16 cellular contexts compared by ENCODE assay signal in genomic region chr14:96722751-96723150, GRCh38.
A peak's percentile ranks its signal among the peaks of the same experiment; 100 is the strongest.
DNase-seq lines count a peak whose midpoint lies in the region; ATAC-seq and TF ChIP-seq lines count a peak whose summit lies in the region.
"Had no signal": no experiment of that assay in that cellular context is flagged by ENCODE, and none has a peak within 500 bp of the region (broad histone marks: within the 10 kb centered on the region; RNA-seq: fewer than 3 reads in every experiment).

No MANE protein-coding gene starts in this region.

- H3K9me3 ChIP-seq in neuronal stem cell (replicated peaks in 1 of 2; ENCODE audit: control insufficient read depth in 2 of 2, insufficient read depth in 1 of 2, low read depth in 1 of 2, low read length in 2 of 2) = no peaks in the 10 kb centered on the region
- H3K9me3 ChIP-seq in testis = no peaks in the 10 kb centered on the region
- H3K9me3 ChIP-seq: BE2C, HAP-1 had no signal

- H3K36me3 Mint-ChIP-seq in WTC11 = 0 out of 2 replicates have a peak, but pooled peaks cover 2% of the 10 kb centered on the region
- H3K36me3 Mint-ChIP-seq: CD4-positive, CD25-positive, alpha-beta regulatory T cell had no signal

- no peak overlapping the region for H4K8ac ChIP-seq in neuronal stem cell (ENCODE audit: low read depth, low read length)

- H3K27ac Mint-ChIP-seq in WTC11 = no peak overlapping the region
- H3K27ac Mint-ChIP-seq: CD4-positive, CD25-positive, alpha-beta regulatory T cell had no signal

- H3K27me3 Mint-ChIP-seq in WTC11 (ENCODE audit: low read depth) = peaks cover 96% of the 10 kb centered on the region

- H3K4me3 ChIP-seq in neuronal stem cell (ENCODE audit: low read length in 2 of 2) (no peak overlapping the region), testis (no peak overlapping the region)
- H3K4me3 ChIP-seq: HAP-1 had no signal

- no peak for TF ChIP-seq CTCF in WTC11 (IDR thresholded peaks at IDR 0.05)
- no peak for TF ChIP-seq CTCF in testis (IDR thresholded peaks at IDR 0.05)

- no peaks in the 10 kb centered on the region for H3K27me3 ChIP-seq in neuronal stem cell (ENCODE audit: control insufficient read depth in 3 of 3, insufficient read depth in 3 of 3, low read depth in 1 of 3, low read length in 3 of 3)
- H3K27me3 ChIP-seq in testis = no peaks in the 10 kb centered on the region
- H3K27me3 ChIP-seq: BE2C had no signal

- H2BK12ac ChIP-seq in neuronal stem cell (ENCODE audit: low read length) = no peak overlapping the region

- no CpG with 5 or more reads among the region's 7 CpGs for WGBS in neuronal stem cell (ENCODE audit: extremely low coverage in 2 of 2, insufficient read length in 2 of 2, insufficient replicate concordance in 1 of 2), 2 donors
- 74 to 78% methylated on average over 7 of the region's 7 CpGs for WGBS in testis, 2 donors

- peaks cover 12% of the 10 kb centered on the region for H3K4me1 Mint-ChIP-seq in WTC11
- H3K4me1 Mint-ChIP-seq: CD4-positive, CD25-positive, alpha-beta regulatory T cell had no signal

- H3K9ac ChIP-seq in neuronal stem cell (ENCODE audit: low read depth, low read length, poor library complexity) = no peak overlapping the region

- TF ChIP-seq POLR2A in testis (IDR thresholded peaks at IDR 0.05) = no peak

- H3K18ac ChIP-seq in neuronal stem cell (ENCODE audit: low read length) = no peak overlapping the region

- H2AK5ac ChIP-seq in neuronal stem cell (ENCODE audit: low read depth, low read length) = no peak overlapping the region

- peak overlapping the region; percentile 17 for H2BK5ac ChIP-seq in neuronal stem cell (ENCODE audit: low read length)

- no peaks in the 10 kb centered on the region for H3K79me1 ChIP-seq in neuronal stem cell (ENCODE audit: low read depth, low read length)

- H3K27ac ChIP-seq in neuronal stem cell (replicated peaks; ENCODE audit: low read length) (no peak overlapping the region), testis (no peak overlapping the region)

- H3K14ac ChIP-seq in neuronal stem cell (ENCODE audit: low read length) = no peak overlapping the region

- H4K91ac ChIP-seq in neuronal stem cell (ENCODE audit: low read depth, low read length, poor library complexity) = no peak overlapping the region

- POLR2A ChIA-PET in WTC11 (lab: Charles Lee) = no interaction called here

- H3K4ac ChIP-seq in neuronal stem cell (ENCODE audit: low read length) = no peak overlapping the region

- no peak overlapping the region for H3K4me3 Mint-ChIP-seq in WTC11
- H3K4me3 Mint-ChIP-seq: CD4-positive, CD25-positive, alpha-beta regulatory T cell had no signal

- no peaks in the 10 kb centered on the region for H3K4me1 ChIP-seq in neuronal stem cell (ENCODE audit: control insufficient read depth in 2 of 2, insufficient read depth in 1 of 2, low read depth in 1 of 2, low read length in 2 of 2)
- H3K4me1 ChIP-seq in testis = no peaks in the 10 kb centered on the region
- H3K4me1 ChIP-seq: BE2C had no signal

- no peak overlapping the region for H2BK15ac ChIP-seq in neuronal stem cell (ENCODE audit: low read length)

- CTCF ChIA-PET in WTC11 (lab: Charles Lee) = interaction anchor here (0.8 to 1.8 kb wide), 3 partner anchors 17 to 138 kb away, joined by 3 to 8 read pairs (median 7); no protein-coding TSS in a partner anchor

- peaks cover 14% of the 10 kb centered on the region for H3K9me3 Mint-ChIP-seq in WTC11
- H3K9me3 Mint-ChIP-seq: CD4-positive, CD25-positive, alpha-beta regulatory T cell had no signal

- no peak overlapping the region for H2AFZ ChIP-seq in neuronal stem cell (ENCODE audit: low read length)

- no peak overlapping the region for H2BK120ac ChIP-seq in neuronal stem cell (ENCODE audit: low read depth, low read length)

- DNase-seq in WTC11 (ENCODE audit: low spot score) = no peak
- DNase-seq in left kidney (ENCODE audit: low read depth, low spot score) = peak; percentile 90
- no peak for DNase-seq in neuronal stem cell (ENCODE audit: low spot score)
- no peak for DNase-seq in stimulated activated naive CD8-positive, alpha-beta T cell treated with anti-CD3 and anti-CD28 coated beads, Interleukin-15, Interleukin-2, amounts not matched to agents 100 U/mL and 50 U/mL, for 24 hours
- no peak for DNase-seq in COLO829 (ENCODE audit: low spot score)
- no peak for DNase-seq in testis
- DNase-seq: ACHN; BE2C; C1 segment of cervical spinal cord; CD4-positive, CD25-positive, alpha-beta regulatory T cell; DMS153; DMS79; GF-D8; GOT3 had no signal

- H3K36me3 ChIP-seq in neuronal stem cell (replicated peaks in 1 of 2; ENCODE audit: control insufficient read depth in 2 of 2, insufficient read depth in 2 of 2, low read length in 2 of 2) = no peaks in the 10 kb centered on the region
- H3K36me3 ChIP-seq in testis (ENCODE audit: low read depth, missing control alignments) = no peaks in the 10 kb centered on the region
- H3K36me3 ChIP-seq: BE2C, HAP-1 had no signal

- intact Hi-C loops in testis (cut with DNase I; ENCODE audit: low total_unique reads) = no loop called here

- peak; percentile 28; the same call in 1 of the 2 replicates for ATAC-seq in WTC11
- no peak for ATAC-seq in stimulated activated naive CD8-positive, alpha-beta T cell treated with anti-CD3 and anti-CD28 coated beads, Interleukin-15, Interleukin-2, amounts not matched to agents 100 U/mL and 50 U/mL, for 24 hours
- no peak for ATAC-seq in HG02870 (IDR thresholded peaks at IDR 0.05; ENCODE audit: unreplicated experiment)

- H3K23ac ChIP-seq in neuronal stem cell (ENCODE audit: low read depth, low read length, poor library complexity) = no peak overlapping the region

- no peak overlapping the region for H3K4me2 ChIP-seq in neuronal stem cell (ENCODE audit: insufficient read depth, low read length, poor library complexity, severe bottlenecking)

TF ChIP-seq in WTC11, 78 proteins besides CTCF, POLR2A, EP300 and RAD21 (continues in another document):
- TF ChIP-seq IRF2 (CRISPR knock-in tag; IDR thresholded peaks at IDR 0.05; ENCODE audit: borderline replicate concordance, low read depth) (no peak), OVOL2 (CRISPR knock-in tag; IDR thresholded peaks at IDR 0.05; ENCODE audit: borderline replicate concordance) (no peak), PRDM15 (CRISPR knock-in tag; IDR thresholded peaks at IDR 0.05) (no peak), ETV6 (CRISPR knock-in tag; IDR thresholded peaks at IDR 0.05) (no peak), ELF4 (CRISPR knock-in tag; IDR thresholded peaks at IDR 0.05; ENCODE audit: low read depth) (no peak)
- TF ChIP-seq, protein P1, sequence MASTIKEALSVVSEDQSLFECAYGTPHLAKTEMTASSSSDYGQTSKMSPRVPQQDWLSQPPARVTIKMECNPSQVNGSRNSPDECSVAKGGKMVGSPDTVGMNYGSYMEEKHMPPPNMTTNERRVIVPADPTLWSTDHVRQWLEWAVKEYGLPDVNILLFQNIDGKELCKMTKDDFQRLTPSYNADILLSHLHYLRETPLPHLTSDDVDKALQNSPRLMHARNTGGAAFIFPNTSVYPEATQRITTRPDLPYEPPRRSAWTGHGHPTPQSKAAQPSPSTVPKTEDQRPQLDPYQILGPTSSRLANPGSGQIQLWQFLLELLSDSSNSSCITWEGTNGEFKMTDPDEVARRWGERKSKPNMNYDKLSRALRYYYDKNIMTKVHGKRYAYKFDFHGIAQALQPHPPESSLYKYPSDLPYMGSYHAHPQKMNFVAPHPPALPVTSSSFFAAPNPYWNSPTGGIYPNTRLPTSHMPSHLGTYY (CRISPR knock-in tag; IDR thresholded peaks at IDR 0.05) = no peak
